In the genomic region with DNA sequence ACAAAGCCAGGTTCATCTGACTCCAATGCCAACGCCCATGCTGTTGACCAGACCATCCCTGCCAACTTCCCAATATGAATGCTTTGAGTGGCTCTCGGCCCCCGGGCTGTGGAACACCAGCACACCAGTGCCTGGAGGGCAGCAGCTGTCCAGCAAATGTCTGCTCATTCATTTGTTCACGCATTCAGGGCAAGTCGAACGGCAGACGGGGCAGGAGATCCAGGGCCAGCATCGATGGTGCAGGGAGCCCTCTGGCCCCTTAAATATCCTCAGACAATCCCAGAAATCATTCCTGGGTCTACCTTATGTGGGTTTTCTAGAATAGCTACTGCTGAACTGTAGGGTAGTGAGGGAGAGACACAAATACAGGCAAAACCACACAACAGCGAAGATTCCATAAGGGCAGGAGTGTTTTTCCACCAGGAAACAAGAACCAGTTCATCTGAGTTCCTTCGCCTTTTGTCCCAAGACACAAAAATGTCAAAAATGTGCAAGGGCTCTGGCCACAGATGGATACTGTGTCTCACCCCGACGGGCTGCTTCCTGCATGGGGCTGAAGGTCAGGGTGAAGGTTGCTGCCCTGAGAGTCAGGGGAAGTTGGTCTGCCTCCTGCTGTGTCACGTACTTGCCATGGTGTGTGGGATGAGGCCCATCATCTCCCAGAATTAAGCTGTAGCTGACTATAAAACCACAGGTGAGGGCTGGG, we compare ENCODE assay signal across 21 cellular contexts. TPM values are rescaled to one million over a fixed set of nuclear protein-coding genes. Genes with fewer than 3 reads are reported as not detected.
DNase-seq lines count a peak whose midpoint lies in the region; ATAC-seq and TF ChIP-seq lines count a peak whose summit lies in the region.
"Had no signal": no experiment of that assay in that cellular context is flagged by ENCODE, and none has a peak within 500 bp of the region (broad histone marks: within the 10 kb centered on the region; RNA-seq: fewer than 3 reads in every experiment).

No MANE protein-coding gene starts in this region.

- 83% methylated on average over 3 of the region's 13 CpGs for WGBS in right lobe of liver (ENCODE audit: insufficient coverage, low coverage, low lambda C conversion rate, missing lambda C conversion rate)

- H3K9me3 ChIP-seq in adipocyte (ENCODE audit: control insufficient read depth, low read length), result no peaks in the 10 kb centered on the region
- H3K9me3 ChIP-seq in right lobe of liver, result no peaks in the 10 kb centered on the region
- H3K9me3 ChIP-seq: prostate gland had no signal

- no peak overlapping the region for H3K9ac ChIP-seq in adipocyte (ENCODE audit: low read length)

- peak; percentile 25 for DNase-seq in COLO829 (ENCODE audit: low spot score)
- DNase-seq in LHCN-M2 (ENCODE audit: low read depth), result peak; percentile 41
- DNase-seq in adipocyte (ENCODE audit: low read depth), result peak; percentile 14
- peak in 2 of 3 donors; percentile 44 to 58 for DNase-seq in right lobe of liver
- DNase-seq in putamen (ENCODE audit: low spot score), result no peak
- no peak for DNase-seq in RWPE1 (ENCODE audit: low spot score)
- no peak for DNase-seq in NCI-H2227 treated with DMSO at 0.1 percent for 48 hours (lab: John Stamatoyannopoulos, UW)
- DNase-seq: activated CD4-positive, alpha-beta T cell treated with anti-CD3 and anti-CD28 coated beads for 4 hours; activated T-cell treated with anti-CD3 and anti-CD28 coated beads for 4 hours; DMS 273 treated with DMSO at 0.1 percent for 48 hours; hippocampal formation; naive B cell; NCI-H1930; NCI-H510A; OCI-M1; stimulated activated CD4-positive, alpha-beta T cell treated with anti-CD3 and anti-CD28 coated beads, Interleukin-15, amount 100 ng/mL, for 24 hours; stimulated activated naive CD8-positive, alpha-beta T cell treated with anti-CD3 and anti-CD28 coated beads, Interleukin-15, amount 100 ng/mL, for 72 hours; T-helper 17 cell had no signal

- H3K27ac ChIP-seq in right lobe of liver (peak overlapping the region; percentile 29 to 58 (median 47)), RWPE1 (no peak overlapping the region)
- H3K27ac ChIP-seq: prostate gland had no signal

- H3K4me3 ChIP-seq in adipocyte (ENCODE audit: low read length), result no peak overlapping the region
- no peak overlapping the region for H3K4me3 ChIP-seq in right lobe of liver
- H3K4me3 ChIP-seq: prostate gland had no signal

- TF ChIP-seq CTCF in right lobe of liver (IDR thresholded peaks at IDR 0.05), result no peak
- TF ChIP-seq CTCF in RWPE1 (conservative IDR thresholded peaks at IDR 0.05; ENCODE audit: low read depth), result no peak

- ATAC-seq in right lobe of liver, result peak; percentile 22 to 69 (median 44)
- no peak for ATAC-seq in GM19467 (IDR thresholded peaks at IDR 0.05; ENCODE audit: unreplicated experiment)
- ATAC-seq: stimulated activated naive CD8-positive, alpha-beta T cell treated with anti-CD3 and anti-CD28 coated beads, Interleukin-15, amount 100 ng/mL, for 72 hours; T-helper 17 cell had no signal

- H3K27me3 ChIP-seq in adipocyte (replicated peaks; ENCODE audit: control insufficient read depth, insufficient read depth, low read length), result no peaks in the 10 kb centered on the region
- no peaks in the 10 kb centered on the region for H3K27me3 ChIP-seq in right lobe of liver

- H3K36me3 ChIP-seq in adipocyte (ENCODE audit: control insufficient read depth, insufficient read depth, low read length, severe bottlenecking), result no peaks in the 10 kb centered on the region
- H3K36me3 ChIP-seq in right lobe of liver, result no peaks in the 10 kb centered on the region
- H3K36me3 ChIP-seq: prostate gland had no signal

- CTCF ChIA-PET in RWPE1 (lab: Yijun Ruan, JAX), result interaction anchor here (0.9 kb wide), 1 partner anchor 40 kb away, joined by 4 read pairs; no protein-coding TSS in a partner anchor

- POLR2A ChIA-PET in RWPE1 (lab: Yijun Ruan, JAX; ENCODE audit: low non-redundant PET), result no interaction called here

- peaks cover 45% of the 10 kb centered on the region for H3K4me1 ChIP-seq in adipocyte (ENCODE audit: control insufficient read depth, insufficient read depth, low read length)
- H3K4me1 ChIP-seq in right lobe of liver, result peaks cover 0 to 24% (median 10%) of the 10 kb centered on the region in 4 donors
- H3K4me1 ChIP-seq: prostate gland had no signal

- no peak for TF ChIP-seq POLR2A in right lobe of liver (IDR thresholded peaks at IDR 0.05)

- intact Hi-C loops in right lobe of liver (cut with DNase I), result no loop called here

RNA-seq across cellular contexts. Expression of a gene that starts 15.5 kb away (rescaled TPM):
- total RNA-seq in LHCN-M2 (2014; rRNA removed), result 0.13 TPM in 1 of 2 replicates, not detected in the other
- polyA plus RNA-seq in LHCN-M2 (2012), result 0.12 TPM
- 10 to 100 TPM in 2 of 6 experiments, 1 to 10 TPM in 4; 4.8 to 13.8 (median 8.9) TPM for total RNA-seq in right lobe of liver
- total RNA-seq: MCF 10A had no signal

RNA-seq across cellular contexts. Expression of a gene that starts 55.6 kb away (rescaled TPM):
- total RNA-seq in LHCN-M2 (2014; rRNA removed), result 0.06 and 0.90 TPM in 2 replicates
- polyA plus RNA-seq in LHCN-M2 (2012), result 0.02 TPM
- 10 to 100 TPM in 2 of 6 experiments, 1 to 10 TPM in 4; 6.6 to 11.1 (median 8.5) TPM for total RNA-seq in right lobe of liver

Comparison
In these comparisons a context has a peak if more than half of its experiments do, and no peak if none do; other contexts are left out.
1. DNase-seq: peak in COLO829 (single experiment), LHCN-M2 (single experiment), adipocyte (single experiment) and right lobe of liver (2 of 3); none in putamen (single experiment), RWPE1 (single experiment) and NCI-H2227 treated with DMSO at 0.1 percent for 48 hours (single experiment).